12 cellular contexts compared by ENCODE assay signal in genomic region chr12:2353691-2354090, GRCh38.
DNase-seq lines count a peak whose midpoint lies in the region; ATAC-seq and TF ChIP-seq lines count a peak whose summit lies in the region.
"Had no signal": no experiment of that assay in that cellular context is flagged by ENCODE, and none has a peak within 500 bp of the region (broad histone marks: within the 10 kb centered on the region; RNA-seq: fewer than 3 reads in every experiment).

No MANE protein-coding gene starts in this region.

- H3K9ac ChIP-seq in stomach smooth muscle (ENCODE audit: low read length in 2 of 2): no peak overlapping the region

- BruUV-seq in OCI-LY7 (replicated peaks; lab: Mats Ljungman, UMichigan): no TSS peak

- H3K9me2 ChIP-seq in OCI-LY7 (ENCODE audit: insufficient read depth, low read length): no peaks in the 10 kb centered on the region

- no peak overlapping the region for H3K4me3 Mint-ChIP-seq in activated CD8-positive, alpha-beta T cell treated with anti-CD3 and anti-CD28 coated beads, Interleukin-2, amount 10 ng/mL, durations not matched to agents 7 days and 5 days
- no peak overlapping the region for H3K4me3 Mint-ChIP-seq in endothelial cell (ENCODE audit: unreplicated experiment)

- POLR2A ChIA-PET in OCI-LY7 (lab: Charles Lee): interaction anchor here (1.0 kb wide), 1 partner anchor 9 kb away, joined by 6 read pairs; no protein-coding TSS in a partner anchor
- POLR2A ChIA-PET in activated CD8-positive, alpha-beta T cell treated with anti-CD3 and anti-CD28 coated beads, Interleukin-2, amount 10 ng/mL, durations not matched to agents 7 days and 5 days (lab: Charles Lee): no interaction called here

- TF ChIP-seq CTCF in OCI-LY7 (conservative IDR thresholded peaks at IDR 0.05; ENCODE audit: low read length) (no peak), coronary artery (IDR thresholded peaks at IDR 0.05) (no peak), endothelial cell (IDR thresholded peaks at IDR 0.05; ENCODE audit: unreplicated experiment) (no peak)

- CTCF ChIA-PET in OCI-LY7 (lab: Charles Lee; ENCODE audit: unreplicated experiment): interaction anchor here (0.6 kb wide), 1 partner anchor 603 kb away, joined by 3 read pairs; no protein-coding TSS in a partner anchor
- CTCF ChIA-PET in activated CD8-positive, alpha-beta T cell treated with anti-CD3 and anti-CD28 coated beads, Interleukin-2, amount 10 ng/mL, durations not matched to agents 7 days and 5 days (lab: Charles Lee): no interaction called here

- H3K27ac Mint-ChIP-seq in activated CD8-positive, alpha-beta T cell treated with anti-CD3 and anti-CD28 coated beads, Interleukin-2, amount 10 ng/mL, durations not matched to agents 7 days and 5 days: no peak overlapping the region
- H3K27ac Mint-ChIP-seq in endothelial cell (ENCODE audit: unreplicated experiment): no peak overlapping the region

- ATAC-seq in activated CD8-positive, alpha-beta T cell treated with anti-CD3 and anti-CD28 coated beads, Interleukin-2, amount 10 ng/mL, durations not matched to agents 7 days and 5 days: no peak
- ATAC-seq: GM12878 had no signal

- H3K4me1 ChIP-seq in OCI-LY7 (ENCODE audit: insufficient read depth, low read length, poor library complexity, severe bottlenecking) (peaks cover 52% of the 10 kb centered on the region), stomach smooth muscle (ENCODE audit: control insufficient read depth, insufficient read depth, low read length) (peaks cover 50% of the 10 kb centered on the region)

- DNase-seq in OCI-LY7 (ENCODE audit: low spot score): no peak
- DNase-seq in coronary artery (ENCODE audit: low spot score): no peak
- peak; percentile 67 for DNase-seq in mesenteric fat pad (ENCODE audit: low spot score)
- DNase-seq in CD1c-positive myeloid dendritic cell (ENCODE audit: extremely low spot score): no peak
- DNase-seq in activated CD8-positive, alpha-beta T cell treated with anti-CD3 and anti-CD28 coated beads, Interleukin-2, amount 10 ng/mL, durations not matched to agents 7 days and 5 days: no peak
- DNase-seq in endothelial cell (ENCODE audit: low spot score): no peak
- no peak for DNase-seq in activated naive CD4-positive, alpha-beta T cell (lab: John Stamatoyannopoulos, UW)
- DNase-seq: NCI-H2029, NCI-H510A had no signal

- peak overlapping the region; percentile 12; the same call in 1 of the 2 replicates for H3K4me2 ChIP-seq in OCI-LY7 (ENCODE audit: low read length)

- no peaks in the 10 kb centered on the region for H3K9me3 Mint-ChIP-seq in activated CD8-positive, alpha-beta T cell treated with anti-CD3 and anti-CD28 coated beads, Interleukin-2, amount 10 ng/mL, durations not matched to agents 7 days and 5 days (ENCODE audit: insufficient read depth)
- no peaks in the 10 kb centered on the region for H3K9me3 Mint-ChIP-seq in endothelial cell (ENCODE audit: unreplicated experiment)

- H3K27ac ChIP-seq in OCI-LY7 (ENCODE audit: low read depth, low read length, poor library complexity, severe bottlenecking) (no peak overlapping the region), coronary artery (peak overlapping the region; percentile 42 to 64), stomach smooth muscle (ENCODE audit: low read length) (peak overlapping the region; percentile 24)
- H3K27ac ChIP-seq: SJSA1 had no signal

- H2AFZ ChIP-seq in OCI-LY7 (ENCODE audit: low read length): peak overlapping the region; percentile 42; the same call in 1 of the 2 replicates

- intact Hi-C loops in OCI-LY7 (cut with micrococcal nuclease; ENCODE audit: unreplicated experiment): no loop called here

- peaks cover 20% of the 10 kb centered on the region for H3K27me3 Mint-ChIP-seq in activated CD8-positive, alpha-beta T cell treated with anti-CD3 and anti-CD28 coated beads, Interleukin-2, amount 10 ng/mL, durations not matched to agents 7 days and 5 days (ENCODE audit: low read depth)
- H3K27me3 Mint-ChIP-seq in endothelial cell (ENCODE audit: unreplicated experiment): peaks cover 7% of the 10 kb centered on the region

- H3K36me3 ChIP-seq in OCI-LY7 (ENCODE audit: insufficient read depth, low read length) (no peaks in the 10 kb centered on the region), stomach smooth muscle (ENCODE audit: control insufficient read depth in 2 of 2, insufficient read depth in 2 of 2, low read length in 2 of 2) (no peaks in the 10 kb centered on the region)
- H3K36me3 ChIP-seq: SJSA1 had no signal

- H3K36me3 Mint-ChIP-seq in activated CD8-positive, alpha-beta T cell treated with anti-CD3 and anti-CD28 coated beads, Interleukin-2, amount 10 ng/mL, durations not matched to agents 7 days and 5 days (ENCODE audit: low read depth): no peaks in the 10 kb centered on the region
- peaks cover 6% of the 10 kb centered on the region for H3K36me3 Mint-ChIP-seq in endothelial cell (ENCODE audit: low read depth, unreplicated experiment)

- H3K9me3 ChIP-seq in OCI-LY7 (ENCODE audit: low read length) (no peaks in the 10 kb centered on the region), stomach smooth muscle (ENCODE audit: control insufficient read depth in 2 of 2, low read length in 2 of 2) (no peaks in the 10 kb centered on the region)
- H3K9me3 ChIP-seq: SJSA1 had no signal

- H3K4me1 Mint-ChIP-seq in activated CD8-positive, alpha-beta T cell treated with anti-CD3 and anti-CD28 coated beads, Interleukin-2, amount 10 ng/mL, durations not matched to agents 7 days and 5 days (ENCODE audit: low read depth): peaks cover 10% of the 10 kb centered on the region
- H3K4me1 Mint-ChIP-seq in endothelial cell (ENCODE audit: unreplicated experiment): peaks cover 12% of the 10 kb centered on the region

- no peaks in the 10 kb centered on the region for H3K79me2 ChIP-seq in OCI-LY7 (ENCODE audit: insufficient read depth, low read depth, low read length)

- no peaks in the 10 kb centered on the region for H4K20me1 ChIP-seq in OCI-LY7 (ENCODE audit: insufficient read depth, low read length)

- H3K27me3 ChIP-seq in stomach smooth muscle (ENCODE audit: control insufficient read depth in 1 of 2, insufficient read depth in 2 of 2, low read length in 2 of 2): no peaks in the 10 kb centered on the region
- H3K27me3 ChIP-seq: SJSA1 had no signal

- H3K4me3 ChIP-seq in OCI-LY7 (ENCODE audit: low read depth, low read length, poor library complexity, severe bottlenecking): no peak overlapping the region
- H3K4me3 ChIP-seq in coronary artery: peak overlapping the region; percentile 14
- H3K4me3 ChIP-seq in stomach smooth muscle (ENCODE audit: low read length in 2 of 2): no peak overlapping the region
- H3K4me3 ChIP-seq: GM12878, SJSA1 had no signal
